ENCODE assay signal across 20 cellular contexts in genomic region chr5:173242079-173242478, GRCh38. TPM values are rescaled to one million over a fixed set of nuclear protein-coding genes. Genes with fewer than 3 reads are reported as not detected.
DNase-seq lines count a peak whose midpoint lies in the region; ATAC-seq and TF ChIP-seq lines count a peak whose summit lies in the region.
"Had no signal": no experiment of that assay in that cellular context is flagged by ENCODE, and none has a peak within 500 bp of the region (broad histone marks: within the 10 kb centered on the region; RNA-seq: fewer than 3 reads in every experiment).

No MANE protein-coding gene starts in this region.

- peaks cover 5 to 65% (median 32%) of the 10 kb centered on the region in 9 donors for H3K4me1 ChIP-seq in heart right ventricle
- peaks cover 19% of the 10 kb centered on the region for H3K4me1 ChIP-seq in mesendoderm (ENCODE audit: control insufficient read depth, low read depth, low read length)
- peaks cover 7 to 64% (median 39%) of the 10 kb centered on the region in 6 donors for H3K4me1 ChIP-seq in spleen
- no peaks in the 10 kb centered on the region for H3K4me1 ChIP-seq in aorta (ENCODE audit: control insufficient read depth in 1 of 2, insufficient read depth in 2 of 2, low read length in 2 of 2)

- H2BK5ac ChIP-seq in mesendoderm (ENCODE audit: low read length), result no peak overlapping the region

- H3K27me3 ChIP-seq in heart right ventricle (peaks cover 4 to 100% (median 96%) of the 10 kb centered on the region in 7 donors), mesendoderm (ENCODE audit: insufficient read depth, low read length, poor library complexity) (peaks cover 43% of the 10 kb centered on the region), spleen (replicated peaks in 1 of 7) (peaks cover 2 to 100% (median 74%) of the 10 kb centered on the region in 7 donors), aorta (ENCODE audit: control insufficient read depth in 1 of 2, insufficient read depth in 2 of 2, low read length in 1 of 2) (peaks cover 0 to 2% of the 10 kb centered on the region in 2 donors)

- H3K9ac ChIP-seq in mesendoderm (ENCODE audit: low read length), result no peak overlapping the region

- peak overlapping the region in 9 of 10 donors; percentile 4 to 58 (median 51) for H3K4me3 ChIP-seq in heart right ventricle
- no peak overlapping the region for H3K4me3 ChIP-seq in mesendoderm (ENCODE audit: low read length)
- H3K4me3 ChIP-seq in spleen, result no peak overlapping the region
- no peak overlapping the region for H3K4me3 ChIP-seq in aorta (ENCODE audit: low read length in 2 of 2)

- no peak overlapping the region for H3K18ac ChIP-seq in mesendoderm (ENCODE audit: low read length)

- no peak for TF ChIP-seq POLR2A in spleen (IDR thresholded peaks at IDR 0.05)

- WGBS in heart right ventricle, 2 donors, result 53 to 63% methylated on average over 6 of the region's 6 CpGs
- no CpG with 5 or more reads among the region's 6 CpGs for WGBS in mesendoderm (ENCODE audit: extremely low coverage, insufficient coverage, low lambda C conversion rate)
- 50 to 67% (median 58%) methylated on average over 6 of the region's 6 CpGs for WGBS in spleen, 5 donors
- 83 to 87% methylated on average over 6 of the region's 6 CpGs for WGBS in aorta, 2 donors

- H4K5ac ChIP-seq in mesendoderm (ENCODE audit: low read length), result no peak overlapping the region

- DNase-seq in T-helper 17 cell (no peak), heart right ventricle (no peak), mesendoderm (peak; percentile 3), spleen (no peak), aorta (no peak), DMS53 (lab: John Stamatoyannopoulos, UW) (no peak)
- DNase-seq: ACHN; C1 segment of cervical spinal cord; CD8-positive, alpha-beta memory T cell; DMS79 treated with DMSO at 0.1 percent for 48 hours; Karpas-422; NCI-H1417 treated with DMSO at 0.1 percent for 48 hours; NCI-H2029; NCI-H345; NCI-H524 treated with DMSO at 0.1 percent for 48 hours; PC-3; RPMI8226 had no signal

- H3K36me3 Mint-ChIP-seq in T-helper 17 cell (ENCODE audit: low read depth), result peaks cover 11% of the 10 kb centered on the region
- H3K36me3 Mint-ChIP-seq: CD8-positive, alpha-beta memory T cell; IgD-negative memory B cell had no signal

- H3K9me3 ChIP-seq in T-helper 17 cell (ENCODE audit: control insufficient read depth, low read length, poor library complexity, severe bottlenecking), result no peaks in the 10 kb centered on the region
- H3K9me3 ChIP-seq in heart right ventricle, result no peaks in the 10 kb centered on the region
- no peaks in the 10 kb centered on the region for H3K9me3 ChIP-seq in spleen
- no peaks in the 10 kb centered on the region for H3K9me3 ChIP-seq in aorta (ENCODE audit: control insufficient read depth, low read length)

- no peak overlapping the region for H3K27ac Mint-ChIP-seq in T-helper 17 cell
- H3K27ac Mint-ChIP-seq: CD8-positive, alpha-beta memory T cell had no signal

- ATAC-seq in T-helper 17 cell (no peak), heart right ventricle (peak in 4 of 8 donors; percentile 16 to 25 (median 19)), aorta (ENCODE audit: low FRiP score) (no peak), GM21447 (IDR thresholded peaks at IDR 0.05; ENCODE audit: unreplicated experiment) (no peak)
- ATAC-seq: HCT116, PC-3 had no signal

- H3K27ac ChIP-seq in heart right ventricle (peak overlapping the region; percentile 52 to 94 (median 90)), mesendoderm (ENCODE audit: low read depth, low read length) (no peak overlapping the region), spleen (peak overlapping the region in 7 of 8 donors; percentile 70 to 83 (median 77)), aorta (ENCODE audit: low read depth in 1 of 2, low read length in 2 of 2) (no peak overlapping the region)

- H4K8ac ChIP-seq in mesendoderm (ENCODE audit: low read depth, low read length), result no peak overlapping the region

- no peak overlapping the region for H3K23ac ChIP-seq in mesendoderm (ENCODE audit: low read length)

- no peak overlapping the region for H3K4ac ChIP-seq in mesendoderm (ENCODE audit: low read depth, low read length)

- H3K4me1 Mint-ChIP-seq in T-helper 17 cell, result peaks cover 34% of the 10 kb centered on the region

- no peak overlapping the region for H2BK15ac ChIP-seq in mesendoderm (replicated peaks; ENCODE audit: low read depth)

- no peaks in the 10 kb centered on the region for H3K79me2 ChIP-seq in mesendoderm (ENCODE audit: control insufficient read depth, insufficient read depth, low read length)

- H2BK120ac ChIP-seq in mesendoderm (ENCODE audit: low read depth, low read length), result no peak overlapping the region

- H3K36me3 ChIP-seq in heart right ventricle, result no peaks in the 10 kb centered on the region
- no peaks in the 10 kb centered on the region for H3K36me3 ChIP-seq in mesendoderm (ENCODE audit: control insufficient read depth, insufficient read depth, low read length)
- H3K36me3 ChIP-seq in spleen, result no peaks in the 10 kb centered on the region
- no peaks in the 10 kb centered on the region for H3K36me3 ChIP-seq in aorta (ENCODE audit: control insufficient read depth in 1 of 2, insufficient read depth in 2 of 2, low read length in 1 of 2)

- peak overlapping the region; percentile 41 for H3K4me3 Mint-ChIP-seq in T-helper 17 cell
- H3K4me3 Mint-ChIP-seq: CD8-positive, alpha-beta memory T cell had no signal

- H3K56ac ChIP-seq in mesendoderm (ENCODE audit: low read length), result no peak overlapping the region

- intact Hi-C loops in heart right ventricle (cut with DNase I) (loop anchor here in 5 of 10 donors (5.0 kb wide), 1 partner anchor 35 kb away; no protein-coding TSS in a partner anchor), spleen (cut with DNase I; ENCODE audit: low total_unique reads) (no loop called here), aorta (cut with DNase I) (no loop called here)

- TF ChIP-seq CTCF in heart right ventricle (IDR thresholded peaks at IDR 0.05) (no peak), spleen (IDR thresholded peaks at IDR 0.05 in 8 of 11, conservative IDR thresholded peaks at IDR 0.05 in 3 of 11) (no peak)

- no peak overlapping the region for H3K4me2 ChIP-seq in mesendoderm (ENCODE audit: low read length)

- no peaks in the 10 kb centered on the region for H3K79me1 ChIP-seq in mesendoderm (ENCODE audit: low read length)

- no peak overlapping the region for H2AK5ac ChIP-seq in mesendoderm (ENCODE audit: low read length)

- peaks cover 96% of the 10 kb centered on the region for H3K27me3 Mint-ChIP-seq in T-helper 17 cell

RNA-seq across cellular contexts. Expression of gene NKX2-5, which starts 7.1 kb away (rescaled TPM):
- total RNA-seq in T-helper 17 cell (not detected), heart right ventricle (100 to 1,000 TPM; 137 to 295 (median 192) TPM), spleen (10 to 100 TPM; 17.3 to 42.3 (median 28.9) TPM), aorta (not detected)
- polyA plus RNA-seq in heart right ventricle (100 to 1,000 TPM in 1 of 2 donors, 10 to 100 TPM in 1; 69.1 to 274 TPM), spleen (10 to 100 TPM in 2 of 3 donors, 1 to 10 TPM in 1; 9.4 to 21.6 (median 13.9) TPM), aorta (1 to 10 TPM in 1 of 2 donors, under 1 TPM in 1; 0.13 to 2.0 TPM)
- 0.44 TPM for polyA plus RNA-seq in mesendoderm (2013, experiment 1 of 2)
- 0.32 TPM for polyA plus RNA-seq in mesendoderm (2013, experiment 2 of 2)
- total RNA-seq: PC-3 had no signal
- polyA plus RNA-seq: CD8-positive, alpha-beta memory T cell; IgD-negative memory B cell had no signal

Comparison
In these comparisons a context has a peak if more than half of its experiments do, and no peak if none do; other contexts are left out.
1. H3K27ac ChIP-seq: peak in heart right ventricle (10 of 10) and spleen (7 of 8); none in mesendoderm (single experiment) and aorta (0 of 2).
2. H3K4me3 ChIP-seq: peak in heart right ventricle (9 of 10); none in mesendoderm (single experiment), spleen (0 of 8) and aorta (0 of 2).
3. RNA of gene NKX2-5, which starts 7.1 kb away (total RNA-seq): 137 to 295 TPM in heart right ventricle and 17.3 to 42.3 TPM in spleen; not detected in aorta and not detected in T-helper 17 cell; every median in the first group is over 10 times any median in the second.